17 cellular contexts compared by ENCODE assay signal in the genomic region with DNA sequence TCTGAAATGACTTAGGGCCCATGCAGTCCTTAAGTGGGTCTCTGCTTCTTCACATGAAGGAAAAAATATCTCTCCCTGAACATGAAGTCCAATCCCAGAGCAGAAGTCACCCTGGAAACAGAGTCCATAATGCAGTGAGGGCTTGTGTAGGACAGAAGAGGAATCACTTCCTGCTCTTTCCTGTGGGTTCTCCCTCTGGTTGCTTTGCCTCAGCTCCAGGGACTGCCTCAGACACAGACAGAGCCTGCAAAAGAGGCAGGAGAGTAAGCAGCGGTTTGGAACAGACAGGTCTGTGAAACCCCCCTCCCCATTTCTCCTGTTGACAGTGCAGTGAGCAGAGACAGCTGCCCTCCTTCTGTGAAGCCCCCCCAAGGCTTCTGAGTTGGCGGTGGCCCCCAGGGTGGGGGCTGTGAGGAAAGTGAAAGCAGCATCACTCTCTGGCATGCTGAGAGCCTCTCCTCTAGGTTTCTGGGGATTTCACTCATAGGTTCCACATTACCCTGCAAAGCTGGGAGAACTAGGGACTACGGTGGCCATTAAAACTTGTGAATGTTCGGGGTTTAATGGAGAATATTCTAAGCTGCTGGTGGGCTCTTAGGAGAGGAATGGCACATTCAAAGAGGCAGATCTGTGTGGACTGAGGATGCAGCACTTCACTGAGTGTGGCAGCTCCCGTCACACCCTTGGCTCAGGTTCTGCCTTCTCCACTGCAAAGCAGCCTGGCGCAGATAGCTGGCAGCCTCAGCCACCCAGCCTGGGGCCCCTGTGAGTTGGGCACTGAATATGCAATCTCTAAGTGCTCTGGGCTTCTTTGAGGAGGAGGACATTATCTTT. TPM values are rescaled to one million over a fixed set of nuclear protein-coding genes. Genes with fewer than 3 reads are reported as not detected.
DNase-seq lines count a peak whose midpoint lies in the region; ATAC-seq and TF ChIP-seq lines count a peak whose summit lies in the region.
"Had no signal": no experiment of that assay in that cellular context is flagged by ENCODE, and none has a peak within 500 bp of the region (broad histone marks: within the 10 kb centered on the region; RNA-seq: fewer than 3 reads in every experiment).

No MANE protein-coding gene starts in this region.

- H3K27me3 ChIP-seq in thoracic aorta (replicated peaks; ENCODE audit: insufficient read depth): no peaks in the 10 kb centered on the region
- H3K27me3 ChIP-seq: ovary had no signal

- H3K4me3 ChIP-seq in thoracic aorta: no peak overlapping the region
- H3K4me3 ChIP-seq: ovary had no signal

- TF ChIP-seq CTCF in thoracic aorta (IDR thresholded peaks at IDR 0.05) (no peak), GM20000 (IDR thresholded peaks at IDR 0.05; ENCODE audit: extremely low read depth, missing control alignments) (no peak)

- peaks cover 28 to 56% of the 10 kb centered on the region in 2 donors for H3K4me1 ChIP-seq in thoracic aorta (ENCODE audit: control insufficient read depth in 1 of 2, low read depth in 2 of 2)

- no peaks in the 10 kb centered on the region for H3K36me3 ChIP-seq in thoracic aorta
- H3K36me3 ChIP-seq: ovary had no signal

- no peak for ATAC-seq in thoracic aorta (ENCODE audit: insufficient number of reproducible peaks, low FRiP score, low read depth)
- ATAC-seq in HG03442 (IDR thresholded peaks at IDR 0.05; ENCODE audit: unreplicated experiment): no peak
- ATAC-seq: activated CD4-positive, alpha-beta T cell treated with anti-CD3 and anti-CD28 coated beads for 36 hours had no signal

- H3K27ac ChIP-seq in thoracic aorta: peak overlapping the region; percentile 72 to 77
- H3K27ac ChIP-seq: ovary had no signal

- DNase-seq in NCI-H526 (lab: John Stamatoyannopoulos, UW): peak; percentile 42 to 62
- peak; percentile 74 for DNase-seq in cerebellum (ENCODE audit: low spot score)
- peak; percentile 42 for DNase-seq in left kidney (ENCODE audit: low read depth, low spot score)
- no peak for DNase-seq in thoracic aorta (ENCODE audit: low spot score)
- no peak for DNase-seq in activated CD4-positive, alpha-beta T cell treated with anti-CD3 and anti-CD28 coated beads for 48 hours
- no peak for DNase-seq in GM20000 (ENCODE audit: low spot score)
- DNase-seq: activated CD4-positive, alpha-beta T cell treated with anti-CD3 and anti-CD28 coated beads for 36 hours; activated naive CD4-positive, alpha-beta T cell treated with Interleukin-2 at 50 U/mL for 16 hours; COR-L47; HCEC 1CT; NCI-H1436; ovary; stimulated activated CD4-positive, alpha-beta T cell treated with anti-CD3 and anti-CD28 coated beads, Interleukin-2, amount 100 ng/mL, for 48 hours; stimulated activated naive CD4-positive, alpha-beta T cell; SW 1271 had no signal

- H3K9me3 ChIP-seq in thoracic aorta: no peaks in the 10 kb centered on the region
- H3K9me3 ChIP-seq: ovary had no signal

RNA-seq across cellular contexts. Expression of a gene that starts 53.1 kb away (rescaled TPM):
- total RNA-seq in cerebellum: 0.36 TPM
- total RNA-seq in thoracic aorta: not detected
- total RNA-seq: activated CD4-positive, alpha-beta T cell treated with anti-CD3 and anti-CD28 coated beads for 36 hours; dermis microvascular lymphatic vessel endothelial cell; ovary had no signal

Comparison
In these comparisons a context has a peak if more than half of its experiments do, and no peak if none do; other contexts are left out.
1. DNase-seq: peak in NCI-H526 (2 of 2), cerebellum (single experiment) and left kidney (single experiment); none in thoracic aorta (single experiment), activated CD4-positive, alpha-beta T cell treated with anti-CD3 and anti-CD28 coated beads for 48 hours (single experiment) and GM20000 (single experiment).